ENCODE assay signal across 8 cellular contexts in genomic region chr10:114631090-114631677, GRCh38. TPM values are rescaled to one million over a fixed set of nuclear protein-coding genes. Genes with fewer than 3 reads are reported as not detected.
DNase-seq lines count a peak whose midpoint lies in the region; ATAC-seq and TF ChIP-seq lines count a peak whose summit lies in the region.

No MANE protein-coding gene starts in this region.

- ATAC-seq in activated naive CD4-positive, alpha-beta T cell treated with anti-CD3 and anti-CD28 coated beads, Interleukin-2, amount 50 U/mL, for 72 hours, result no peak

- no peak overlapping the region for H3K9ac ChIP-seq in SK-N-MC (ENCODE audit: insufficient read length)

- H3K4me3 ChIP-seq in SK-N-MC, result peak overlapping the region; percentile 76
- peak overlapping the region; percentile 53 to 54 for H3K4me3 ChIP-seq in foreskin fibroblast (ENCODE audit: low read depth in 1 of 2, low read length in 2 of 2)
- peak overlapping the region; percentile 33 to 61 (median 56) for H3K4me3 ChIP-seq in sigmoid colon

- DNase-seq in GM13976 (ENCODE audit: low spot score) (peak; percentile 22), SK-N-MC (ENCODE audit: low read depth, low spot score) (no peak), foreskin fibroblast (no peak), sigmoid colon (no peak), dedifferentiated amniotic fluid mesenchymal stem cell (ENCODE audit: extremely low spot score) (no peak), AG08395 (ENCODE audit: low spot score) (no peak), NCI-H345 (lab: John Stamatoyannopoulos, UW) (no peak)
- DNase-seq in activated naive CD4-positive, alpha-beta T cell treated with anti-CD3 and anti-CD28 coated beads, Interleukin-2, amount 50 U/mL, for 72 hours (ENCODE audit: low spot score in 2 of 2), result no peak

- peaks cover 0 to 4% of the 10 kb centered on the region in 2 donors for H3K36me3 Mint-ChIP-seq in activated naive CD4-positive, alpha-beta T cell treated with anti-CD3 and anti-CD28 coated beads, Interleukin-2, amount 50 U/mL, for 72 hours

- H3K27ac ChIP-seq in SK-N-MC (no peak overlapping the region), sigmoid colon (peak overlapping the region; percentile 32 to 78 (median 60))

- H3K9me3 Mint-ChIP-seq in activated naive CD4-positive, alpha-beta T cell treated with anti-CD3 and anti-CD28 coated beads, Interleukin-2, amount 50 U/mL, for 72 hours, result no peaks in the 10 kb centered on the region

- peaks cover 0 to 26% (median 0%) of the 10 kb centered on the region in 3 donors for H3K27me3 ChIP-seq in sigmoid colon

- TF ChIP-seq CTCF in GM13976 (IDR thresholded peaks at IDR 0.05; ENCODE audit: borderline replicate concordance, control extremely low read depth, extremely low read depth, insufficient read depth, missing control alignments) (no peak), foreskin fibroblast (IDR thresholded peaks at IDR 0.05; ENCODE audit: low read depth, low read length) (no peak), sigmoid colon (IDR thresholded peaks at IDR 0.05) (no peak)

- in situ Hi-C loops in GM13976 (cut with MboI; ENCODE audit: low sequenced_read_pairs, unreplicated experiment), result no loop called here

- H3K36me3 ChIP-seq in SK-N-MC (ENCODE audit: insufficient read depth, low read length), result no peaks in the 10 kb centered on the region
- no peaks in the 10 kb centered on the region for H3K36me3 ChIP-seq in sigmoid colon

- no peak overlapping the region for H3K27ac Mint-ChIP-seq in activated naive CD4-positive, alpha-beta T cell treated with anti-CD3 and anti-CD28 coated beads, Interleukin-2, amount 50 U/mL, for 72 hours

- intact Hi-C loops in sigmoid colon (cut with DNase I), result loop anchor here (5.0 kb wide), 1 partner anchor 79 kb away; no protein-coding TSS in a partner anchor

- TF ChIP-seq EP300 in sigmoid colon (IDR thresholded peaks at IDR 0.05), result no peak

- TF ChIP-seq POLR2A in sigmoid colon (IDR thresholded peaks at IDR 0.05), result no peak

- H3K9me3 ChIP-seq in SK-N-MC (ENCODE audit: low read depth, low read length) (no peaks in the 10 kb centered on the region), sigmoid colon (no peaks in the 10 kb centered on the region)

- peaks cover 0 to 47% (median 35%) of the 10 kb centered on the region in 4 donors for H3K4me1 ChIP-seq in sigmoid colon

- WGBS in sigmoid colon, 2 donors, result 17 to 35% methylated on average over 9 of the region's 9 CpGs

RNA-seq across cellular contexts. Expression of gene ABLIM1, which starts 26.9 kb away (rescaled TPM):
- 100 to 1,000 TPM in 1 of 4 donors, 10 to 100 TPM in 3; 41.9 to 127 (median 73.9) TPM for total RNA-seq in sigmoid colon
- polyA plus RNA-seq in sigmoid colon, result 10 to 100 TPM; 46.8 to 49.5 (median 47.9) TPM
- total RNA-seq in activated naive CD4-positive, alpha-beta T cell treated with anti-CD3 and anti-CD28 coated beads, Interleukin-2, amount 50 U/mL, for 72 hours, result 100 to 1,000 TPM; 155 to 190 TPM
